Comparison of ENCODE assay signal across 1 cellular context in genomic region chr17:50397111-50397918, GRCh38.
TF ChIP-seq lines count a peak whose summit lies in the region.

LRRC59 (minus strand) TSS chr17:50397523; CDS start chr17:50397317, 206 bp downstream.

TF ChIP-seq in K562, 482 proteins besides CTCF, POLR2A, EP300 and RAD21 (continued from another document and continues in another):
- TF ChIP-seq MGA (IDR thresholded peaks at IDR 0.05) (peak; percentile 72), GATAD2A (IDR thresholded peaks at IDR 0.05) (peak; percentile 75; the same call in 1 of the 2 replicates), MBD2 (IDR thresholded peaks at IDR 0.05; ENCODE audit: borderline replicate concordance, low read depth) (peak; percentile 57; the same call in 1 of the 2 replicates), MLLT1 (IDR thresholded peaks at IDR 0.05) (peak; percentile 31 to 79; a peak in 2 of 4 replicates), ZNF175 (CRISPR knock-in tag; IDR thresholded peaks at IDR 0.05; ENCODE audit: low read depth) (no peak), PBX2 (CRISPR knock-in tag; IDR thresholded peaks at IDR 0.05; ENCODE audit: low read depth) (no peak), PBX2 (tag; conservative IDR thresholded peaks at IDR 0.05; ENCODE audit: low read depth) (no peak), HDAC6 (IDR thresholded peaks at IDR 0.05; ENCODE audit: low read depth, low read length) (no peak), ZNF830 (CRISPR knock-in tag; IDR thresholded peaks at IDR 0.05) (no peak), MTA3 (IDR thresholded peaks at IDR 0.05; ENCODE audit: borderline replicate concordance) (peak; percentile 93), NFE2L1 (tag; IDR thresholded peaks at IDR 0.05; ENCODE audit: borderline replicate concordance, low read depth) (no peak), DIDO1 (tag; IDR thresholded peaks at IDR 0.05; ENCODE audit: low read depth) (peak; percentile 75), MAFK (IDR thresholded peaks at IDR 0.05; ENCODE audit: low read length) (no peak), FUS (optimal IDR thresholded peaks at IDR 0.05; ENCODE audit: low read depth, low read length) (peak; percentile 60), SMAD1 (IDR thresholded peaks at IDR 0.05; ENCODE audit: low read depth, low read length, partially characterized antibody) (peak; percentile 16), ZNF134 (CRISPR knock-in tag; conservative IDR thresholded peaks at IDR 0.05) (no peak), CCNT2 (IDR thresholded peaks at IDR 0.05; ENCODE audit: borderline replicate concordance, extremely low read depth, insufficient read length, low read depth, low read length) (peak; percentile 95), ZNF740 (CRISPR knock-in tag; IDR thresholded peaks at IDR 0.05) (peak; percentile 75; the same call in 1 of the 2 replicates), ZNF740 (tag; IDR thresholded peaks at IDR 0.05) (no peak), THAP12 (CRISPR knock-in tag; IDR thresholded peaks at IDR 0.05) (peak; percentile 98), CBX1 (IDR thresholded peaks at IDR 0.05; ENCODE audit: low read depth) (peak; percentile 92), TSC22D4 (tag; IDR thresholded peaks at IDR 0.05) (no peak), KLF6 (CRISPR knock-in tag; IDR thresholded peaks at IDR 0.05; ENCODE audit: borderline replicate concordance) (no peak), KAT7 (CRISPR knock-in tag; IDR thresholded peaks at IDR 0.05; ENCODE audit: borderline replicate concordance) (peak; percentile 78; the same call in 1 of the 2 replicates), PCBP1 (IDR thresholded peaks at IDR 0.05; ENCODE audit: low read depth, low read length, poor library complexity, severe bottlenecking) (peak; percentile 94), GTF2E2 (tag; IDR thresholded peaks at IDR 0.05) (peak; percentile 73; the same call in 1 of the 2 replicates), UBTF (IDR thresholded peaks at IDR 0.05; ENCODE audit: borderline replicate concordance in 1 of 2, low read depth in 2 of 2, low read length in 2 of 2) (no peak), NFXL1 (CRISPR knock-in tag; IDR thresholded peaks at IDR 0.05) (no peak), POLR2B (IDR thresholded peaks at IDR 0.05; ENCODE audit: low read depth, partially characterized antibody) (peak; percentile 76), ZNF395 (CRISPR knock-in tag; IDR thresholded peaks at IDR 0.05) (peak; percentile 86)
